In genomic region chr6:15776458-15776980, GRCh38 we compare ENCODE assay signal across 12 cellular contexts.
DNase-seq lines count a peak whose midpoint lies in the region; ATAC-seq and TF ChIP-seq lines count a peak whose summit lies in the region.
"Had no signal": no experiment of that assay in that cellular context is flagged by ENCODE, and none has a peak within 500 bp of the region (broad histone marks: within the 10 kb centered on the region; RNA-seq: fewer than 3 reads in every experiment).

No MANE protein-coding gene starts in this region.

- H3K79me2 ChIP-seq in smooth muscle cell (ENCODE audit: low read depth): no peaks in the 10 kb centered on the region

- no peak overlapping the region for H3K4me2 ChIP-seq in smooth muscle cell

- no peak for TF ChIP-seq POLR2A in GM18505 (IDR thresholded peaks at IDR 0.05; ENCODE audit: borderline replicate concordance, extremely low read depth, insufficient read depth, insufficient read length)

- no peaks in the 10 kb centered on the region for H3F3A ChIP-seq in smooth muscle cell (ENCODE audit: low read depth)

- peak; percentile 68 for ATAC-seq in GM18505 (IDR thresholded peaks at IDR 0.05; ENCODE audit: unreplicated experiment)
- ATAC-seq in GM19395 (IDR thresholded peaks at IDR 0.05; ENCODE audit: unreplicated experiment): peak; percentile 77
- ATAC-seq in HG03571 (IDR thresholded peaks at IDR 0.05; ENCODE audit: unreplicated experiment): peak; percentile 61
- no peak for ATAC-seq in mucosa of descending colon

- no peak overlapping the region for H3K9ac ChIP-seq in smooth muscle cell (ENCODE audit: low read depth)

- H4K20me1 ChIP-seq in smooth muscle cell (ENCODE audit: low read depth): no peaks in the 10 kb centered on the region

- H3K4me3 ChIP-seq in smooth muscle cell (no peak overlapping the region), mucosa of descending colon (no peak overlapping the region)
- H3K4me3 ChIP-seq: SJSA1 had no signal

- peak; percentile 18 for DNase-seq in renal cortical epithelial cell (ENCODE audit: low read depth)
- no peak for DNase-seq in smooth muscle cell (lab: John Stamatoyannopoulos, UW; ENCODE audit: unreplicated experiment)
- no peak for DNase-seq in retina
- DNase-seq in Ammon's horn (ENCODE audit: low spot score): no peak
- DNase-seq in mucosa of descending colon: no peak
- DNase-seq: CD8-positive, alpha-beta memory T cell; mammary epithelial cell; occipital lobe had no signal

- intact Hi-C loops in mucosa of descending colon (cut with DNase I, micrococcal nuclease): no loop called here

- no peaks in the 10 kb centered on the region for H3K27me3 ChIP-seq in smooth muscle cell (ENCODE audit: low read depth)
- H3K27me3 ChIP-seq: SJSA1 had no signal

- no peak overlapping the region for H3K27ac ChIP-seq in smooth muscle cell (ENCODE audit: low read depth)
- H3K27ac ChIP-seq: SJSA1 had no signal

- 95% methylated on average over 2 of the region's 2 CpGs for WGBS in smooth muscle cell (ENCODE audit: low lambda C conversion rate)

- H3K4me1 ChIP-seq in smooth muscle cell (ENCODE audit: low read depth) (no peaks in the 10 kb centered on the region), mucosa of descending colon (ENCODE audit: low read depth) (no peaks in the 10 kb centered on the region)
- H3K4me1 ChIP-seq: SJSA1 had no signal

- H3K9me3 ChIP-seq in smooth muscle cell (replicated peaks; ENCODE audit: low read depth): no peaks in the 10 kb centered on the region
- no peaks in the 10 kb centered on the region for H3K9me3 ChIP-seq in mucosa of descending colon
- H3K9me3 ChIP-seq: SJSA1 had no signal

- H2AFZ ChIP-seq in smooth muscle cell (ENCODE audit: low read depth): no peak overlapping the region

- TF ChIP-seq CTCF in smooth muscle cell (IDR thresholded peaks at IDR 0.05; ENCODE audit: borderline replicate concordance, insufficient read depth, poor library complexity, severe bottlenecking): no peak
- no peak for TF ChIP-seq CTCF in mucosa of descending colon (IDR thresholded peaks at IDR 0.05)

- no peaks in the 10 kb centered on the region for H3K36me3 ChIP-seq in smooth muscle cell (ENCODE audit: low read depth)
- H3K36me3 ChIP-seq in mucosa of descending colon (ENCODE audit: low read depth): no peaks in the 10 kb centered on the region
- H3K36me3 ChIP-seq: SJSA1 had no signal
